ENCODE assay signal across 12 cellular contexts in genomic region chr7:116030626-116031276, GRCh38. TPM values are rescaled to one million over a fixed set of nuclear protein-coding genes. Genes with fewer than 3 reads are reported as not detected.
DNase-seq lines count a peak whose midpoint lies in the region; ATAC-seq and TF ChIP-seq lines count a peak whose summit lies in the region.
"Had no signal": no experiment of that assay in that cellular context is flagged by ENCODE, and none has a peak within 500 bp of the region (broad histone marks: within the 10 kb centered on the region; RNA-seq: fewer than 3 reads in every experiment).

TFEC (minus strand) TSS chr7:116030763; CDS start chr7:115984441, 46,322 bp downstream.

- no peaks in the 10 kb centered on the region for H3K79me2 ChIP-seq in OCI-LY7 (ENCODE audit: insufficient read depth, low read depth, low read length)

- TF ChIP-seq CTCF in A673 (conservative IDR thresholded peaks at IDR 0.05; ENCODE audit: low read depth, low read length): no peak
- TF ChIP-seq CTCF in WTC11 (IDR thresholded peaks at IDR 0.05): no peak
- TF ChIP-seq CTCF in OCI-LY7 (conservative IDR thresholded peaks at IDR 0.05; ENCODE audit: low read length): no peak

- no peak within 1 kb of the TSS for H3K4me3 ChIP-seq in A673 (ENCODE audit: low read depth, low read length, poor library complexity, severe bottlenecking)
- no peak within 1 kb of the TSS for H3K4me3 ChIP-seq in HUES6 (ENCODE audit: low read depth, low read length)
- no peak within 1 kb of the TSS for H3K4me3 ChIP-seq in OCI-LY7 (ENCODE audit: low read depth, low read length, poor library complexity, severe bottlenecking)
- H3K4me3 ChIP-seq in H7 (ENCODE audit: insufficient read depth, low read depth, low read length): no peak within 1 kb of the TSS

- H3K27ac Mint-ChIP-seq in WTC11: peak within 1 kb of the TSS; percentile 64
- H3K27ac Mint-ChIP-seq in activated naive CD8-positive, alpha-beta T cell treated with anti-CD3 and anti-CD28 coated beads, Interleukin-2, amount 50 U/mL, for 24 hours: no peak within 1 kb of the TSS
- H3K27ac Mint-ChIP-seq: activated naive CD8-positive, alpha-beta T cell treated with anti-CD3 and anti-CD28 coated beads, Interleukin-2, amount 10 ng/mL, durations not matched to agents 7 days and 5 days; CD4-positive, alpha-beta memory T cell had no signal

- CTCF ChIA-PET in A673 (lab: Charles Lee) (no interaction called here), WTC11 (lab: Charles Lee) (no interaction called here), OCI-LY7 (lab: Charles Lee; ENCODE audit: unreplicated experiment) (no interaction called here)

- no peak for ATAC-seq in WTC11
- no peak for ATAC-seq in activated naive CD8-positive, alpha-beta T cell treated with anti-CD3 and anti-CD28 coated beads, Interleukin-2, amount 50 U/mL, for 24 hours
- ATAC-seq: foreskin keratinocyte had no signal

- no peaks in the 10 kb centered on the region for H4K20me1 ChIP-seq in OCI-LY7 (ENCODE audit: insufficient read depth, low read length)

- H3K27ac ChIP-seq in A673 (ENCODE audit: low read depth, low read length, poor library complexity, severe bottlenecking) (peak within 1 kb of the TSS; percentile 39), HUES6 (ENCODE audit: low read depth, low read length) (peak within 1 kb of the TSS; percentile 70; the same call in 1 of the 2 replicates), OCI-LY7 (ENCODE audit: low read depth, low read length, poor library complexity, severe bottlenecking) (no peak within 1 kb of the TSS)
- H3K27ac ChIP-seq: foreskin keratinocyte had no signal

- H3K27me3 ChIP-seq in A673 (replicated peaks; ENCODE audit: insufficient read depth, low read depth, low read length, poor library complexity) (no peaks in the 10 kb centered on the region), HUES6 (ENCODE audit: control insufficient read depth, insufficient read depth, low read length) (no peaks in the 10 kb centered on the region), H7 (ENCODE audit: control insufficient read depth, insufficient read depth, low read length) (no peaks in the 10 kb centered on the region)
- H3K27me3 ChIP-seq: foreskin keratinocyte had no signal

- intact Hi-C loops in A673 (cut with micrococcal nuclease; ENCODE audit: unreplicated experiment) (no loop called here), OCI-LY7 (cut with micrococcal nuclease; ENCODE audit: unreplicated experiment) (no loop called here)

- H3K9ac ChIP-seq in HUES6 (ENCODE audit: low read length): no peak within 1 kb of the TSS

- H3K4me1 Mint-ChIP-seq in WTC11: peaks cover 6% of the 10 kb centered on the region
- H3K4me1 Mint-ChIP-seq in activated naive CD8-positive, alpha-beta T cell treated with anti-CD3 and anti-CD28 coated beads, Interleukin-2, amount 50 U/mL, for 24 hours: no peaks in the 10 kb centered on the region
- H3K4me1 Mint-ChIP-seq: activated naive CD8-positive, alpha-beta T cell treated with anti-CD3 and anti-CD28 coated beads, Interleukin-2, amount 10 ng/mL, durations not matched to agents 7 days and 5 days had no signal

- DNase-seq in A673 (ENCODE audit: low spot score) (peak; percentile 83), WTC11 (ENCODE audit: low spot score) (no peak), kidney tubule cell (ENCODE audit: low spot score) (peak; percentile 51), COR-L47 (lab: John Stamatoyannopoulos, UW) (no peak), OCI-LY7 (ENCODE audit: low spot score) (no peak), H7 (no peak)
- no peak for DNase-seq in activated naive CD8-positive, alpha-beta T cell treated with anti-CD3 and anti-CD28 coated beads, Interleukin-2, amount 50 U/mL, for 24 hours
- DNase-seq: activated CD4-positive, alpha-beta T cell treated with anti-CD3 and anti-CD28 coated beads for 4 hours; activated naive CD8-positive, alpha-beta T cell treated with anti-CD3 and anti-CD28 coated beads, Interleukin-2, amount 10 ng/mL, durations not matched to agents 7 days and 5 days; CD4-positive, alpha-beta memory T cell had no signal

- no peak within 1 kb of the TSS for H3K4me3 Mint-ChIP-seq in WTC11
- no peak within 1 kb of the TSS for H3K4me3 Mint-ChIP-seq in activated naive CD8-positive, alpha-beta T cell treated with anti-CD3 and anti-CD28 coated beads, Interleukin-2, amount 50 U/mL, for 24 hours
- H3K4me3 Mint-ChIP-seq: activated naive CD8-positive, alpha-beta T cell treated with anti-CD3 and anti-CD28 coated beads, Interleukin-2, amount 10 ng/mL, durations not matched to agents 7 days and 5 days; CD4-positive, alpha-beta memory T cell had no signal

- H3K4me2 ChIP-seq in OCI-LY7 (ENCODE audit: low read length): no peak within 1 kb of the TSS

- BruUV-seq in A673 (replicated peaks; lab: Mats Ljungman, UMichigan) (no TSS peak), OCI-LY7 (replicated peaks; lab: Mats Ljungman, UMichigan) (no TSS peak)

- H3K36me3 ChIP-seq in A673 (ENCODE audit: insufficient read depth, low read length, poor library complexity, severe bottlenecking): no peaks in the 10 kb centered on the region
- H3K36me3 ChIP-seq in HUES6 (ENCODE audit: control insufficient read depth, insufficient read depth, low read length): no peaks in the 10 kb centered on the region
- H3K36me3 ChIP-seq in OCI-LY7 (ENCODE audit: insufficient read depth, low read length): no peaks in the 10 kb centered on the region
- no peaks in the 10 kb centered on the region for H3K36me3 ChIP-seq in H7 (replicated peaks; ENCODE audit: control insufficient read depth, insufficient read depth, low read length)

- H3K9me3 Mint-ChIP-seq in WTC11: no peaks in the 10 kb centered on the region
- H3K9me3 Mint-ChIP-seq in activated naive CD8-positive, alpha-beta T cell treated with anti-CD3 and anti-CD28 coated beads, Interleukin-2, amount 50 U/mL, for 24 hours: no peaks in the 10 kb centered on the region
- H3K9me3 Mint-ChIP-seq: activated naive CD8-positive, alpha-beta T cell treated with anti-CD3 and anti-CD28 coated beads, Interleukin-2, amount 10 ng/mL, durations not matched to agents 7 days and 5 days had no signal

- H3K9me3 ChIP-seq in A673 (ENCODE audit: low read depth, low read length, poor library complexity, severe bottlenecking) (no peaks in the 10 kb centered on the region), HUES6 (ENCODE audit: control insufficient read depth, insufficient read depth, low read depth, low read length) (no peaks in the 10 kb centered on the region), OCI-LY7 (ENCODE audit: low read length) (no peaks in the 10 kb centered on the region)

- H3K36me3 Mint-ChIP-seq in WTC11: no peaks in the 10 kb centered on the region
- no peaks in the 10 kb centered on the region for H3K36me3 Mint-ChIP-seq in activated naive CD8-positive, alpha-beta T cell treated with anti-CD3 and anti-CD28 coated beads, Interleukin-2, amount 50 U/mL, for 24 hours (ENCODE audit: low read depth)
- H3K36me3 Mint-ChIP-seq: activated naive CD8-positive, alpha-beta T cell treated with anti-CD3 and anti-CD28 coated beads, Interleukin-2, amount 10 ng/mL, durations not matched to agents 7 days and 5 days; CD4-positive, alpha-beta memory T cell had no signal

- H3K27me3 Mint-ChIP-seq in WTC11 (ENCODE audit: low read depth): no peaks in the 10 kb centered on the region
- H3K27me3 Mint-ChIP-seq in activated naive CD8-positive, alpha-beta T cell treated with anti-CD3 and anti-CD28 coated beads, Interleukin-2, amount 50 U/mL, for 24 hours: peaks cover 6% of the 10 kb centered on the region

- peaks cover 12% of the 10 kb centered on the region for H3K4me1 ChIP-seq in A673 (ENCODE audit: insufficient read depth, low read length, poor library complexity, severe bottlenecking)
- H3K4me1 ChIP-seq in HUES6 (ENCODE audit: control insufficient read depth, insufficient read depth, low read length): peaks cover 4% of the 10 kb centered on the region; the same call in 1 of the 2 replicates
- no peaks in the 10 kb centered on the region for H3K4me1 ChIP-seq in OCI-LY7 (ENCODE audit: insufficient read depth, low read length, poor library complexity, severe bottlenecking)
- H3K4me1 ChIP-seq: foreskin keratinocyte had no signal

- no peaks in the 10 kb centered on the region for H3K9me2 ChIP-seq in OCI-LY7 (ENCODE audit: insufficient read depth, low read length)

- POLR2A ChIA-PET in A673 (lab: Charles Lee; ENCODE audit: low non-redundant PET) (no interaction called here), WTC11 (lab: Charles Lee) (no interaction called here), OCI-LY7 (lab: Charles Lee) (interaction anchor here (0.9 kb wide), 2 partner anchors 11 to 12 kb away, joined by 3 read pairs; no protein-coding TSS in a partner anchor)

- no peak within 1 kb of the TSS for H2AFZ ChIP-seq in OCI-LY7 (ENCODE audit: low read length)

TF ChIP-seq in WTC11, 78 proteins besides CTCF, POLR2A, EP300 and RAD21:
- TF ChIP-seq ATF3 (CRISPR knock-in tag; conservative IDR thresholded peaks at IDR 0.05) (no peak), E2F4 (CRISPR knock-in tag; IDR thresholded peaks at IDR 0.05; ENCODE audit: borderline replicate concordance, low read depth) (no peak), RORB (CRISPR knock-in tag; IDR thresholded peaks at IDR 0.05) (no peak)

RNA-seq across cellular contexts. Expression of gene TFEC, which starts in this region (rescaled TPM):
- total RNA-seq in A673 (2021): 4.5 and 5.0 TPM in 2 replicates
- 0.07 to 0.17 TPM in 2 of 3 replicates, not detected in the other for total RNA-seq in WTC11 (2021)
- total RNA-seq in OCI-LY7 (2014; rRNA removed; shearing (Covaris generic)): not detected in 2 replicates
- 1.5 and 2.2 TPM in 2 replicates for total RNA-seq in OCI-LY7 (2022)
- not detected in 2 replicates for total RNA-seq in H7 (2014; rRNA removed; shearing (Covaris generic))
- total RNA-seq: foreskin keratinocyte had no signal

Comparison
In these comparisons a context has a peak if more than half of its experiments do, and no peak if none do; other contexts are left out.
1. DNase-seq: peak in A673 (single experiment) and kidney tubule cell (single experiment); none in WTC11 (single experiment), activated naive CD8-positive, alpha-beta T cell treated with anti-CD3 and anti-CD28 coated beads, Interleukin-2, amount 50 U/mL, for 24 hours (single experiment), COR-L47 (single experiment), OCI-LY7 (single experiment) and H7 (single experiment).